ENCODE assay signal across 32 cellular contexts in genomic region chr4:99612704-99613103, GRCh38. TPM values are rescaled to one million over a fixed set of nuclear protein-coding genes. Genes with fewer than 3 reads are reported as not detected.
"Had no signal": no experiment of that assay in that cellular context is flagged by ENCODE, and none has a peak within 500 bp of the region (broad histone marks: within the 10 kb centered on the region; RNA-seq: fewer than 3 reads in every experiment).

No MANE protein-coding gene starts in this region.

- DNase-seq: naive thymus-derived CD8-positive, alpha-beta T cell; nephron progenitor cell; nucleus accumbens; posterior cingulate gyrus; retina; right lobe of liver; sigmoid colon; small intestine; stimulated activated CD4-positive, alpha-beta T cell treated with anti-CD3 and anti-CD28 coated beads, Interleukin-15, amount 100 ng/mL, for 24 hours; stimulated activated CD4-positive, alpha-beta T cell treated with anti-CD3 and anti-CD28 coated beads, Interleukin-2, amount 100 ng/mL, for 24 hours; stimulated activated CD4-positive, alpha-beta T cell treated with anti-CD3 and anti-CD28 coated beads, Interleukin-2, amount 100 ng/mL, for 48 hours; stimulated activated CD4-positive, alpha-beta T cell treated with anti-CD3 and anti-CD28 coated beads, Interleukin-4, amount 100 ng/mL, for 24 hours; stimulated activated naive B cell treated with anti-CD40 and anti-IgM and Interleukin-4, amounts not matched to agents 10 μg/mL and 1 μg/mL and 100 μg/mL, for 72 hours; stimulated activated naive CD4-positive, alpha-beta T cell treated with Interleukin-2 at 50 U/mL for 16 hours; stomach; thyroid gland; upper lobe of left lung had no signal

- H3K4me1 ChIP-seq: parathyroid adenoma, right lobe of liver, thyroid gland, tibial nerve, upper lobe of left lung, vagina had no signal

- H2AFZ ChIP-seq: parathyroid adenoma had no signal

- H3K36me3 Mint-ChIP-seq: naive thymus-derived CD8-positive, alpha-beta T cell; natural killer cell treated with Interleukin-12 subunit alpha and Interleukin-12 subunit beta and Interleukin-15 and Interleukin-18, amount 100 ng/mL, for 72 hours; stimulated activated effector memory CD8-positive, alpha-beta T cell treated with anti-CD3 and anti-CD28 coated beads, Interleukin-12 subunit alpha, Interleukin-12 subunit beta, amount 100 ng/mL, for 72 hours; stimulated activated naive B cell treated with anti-CD40 and anti-IgM and Interleukin-4, amounts not matched to agents 10 μg/mL and 1 μg/mL and 100 μg/mL, for 72 hours had no signal

- H3K4me1 Mint-ChIP-seq: naive thymus-derived CD8-positive, alpha-beta T cell; nephron progenitor cell; neural crest cell; stimulated activated effector memory CD8-positive, alpha-beta T cell treated with anti-CD3 and anti-CD28 coated beads, Interleukin-12 subunit alpha, Interleukin-12 subunit beta, amount 100 ng/mL, for 72 hours; stimulated activated naive B cell treated with anti-CD40 and anti-IgM and Interleukin-4, amounts not matched to agents 10 μg/mL and 1 μg/mL and 100 μg/mL, for 72 hours had no signal

- ATAC-seq: naive thymus-derived CD8-positive, alpha-beta T cell; natural killer cell treated with Interleukin-12 subunit alpha and Interleukin-12 subunit beta and Interleukin-15 and Interleukin-18, amount 100 ng/mL, for 72 hours; stimulated activated effector memory CD8-positive, alpha-beta T cell treated with anti-CD3 and anti-CD28 coated beads, Interleukin-12 subunit alpha, Interleukin-12 subunit beta, amount 100 ng/mL, for 72 hours; stimulated activated naive B cell treated with anti-CD40 and anti-IgM and Interleukin-4, amounts not matched to agents 10 μg/mL and 1 μg/mL and 100 μg/mL, for 72 hours had no signal

- H3K4me3 ChIP-seq: right atrium auricular region, right lobe of liver, sigmoid colon, stomach, thoracic aorta, thyroid gland, tibial nerve, upper lobe of left lung, vagina had no signal

- H3K9me3 Mint-ChIP-seq: naive thymus-derived CD8-positive, alpha-beta T cell; natural killer cell treated with Interleukin-12 subunit alpha and Interleukin-12 subunit beta and Interleukin-15 and Interleukin-18, amount 100 ng/mL, for 72 hours; nephron progenitor cell; neural crest cell; stimulated activated effector memory CD8-positive, alpha-beta T cell treated with anti-CD3 and anti-CD28 coated beads, Interleukin-12 subunit alpha, Interleukin-12 subunit beta, amount 100 ng/mL, for 72 hours; stimulated activated naive B cell treated with anti-CD40 and anti-IgM and Interleukin-4, amounts not matched to agents 10 μg/mL and 1 μg/mL and 100 μg/mL, for 72 hours; stimulated activated naive CD8-positive, alpha-beta T cell treated with anti-CD3 and anti-CD28 coated beads, Interleukin-15, Interleukin-2, amounts not matched to agents 100 ng/mL and 50 ng/mL, for 24 hours had no signal

- H3K27ac ChIP-seq: neutrophil, parathyroid adenoma, right lobe of liver, stomach, thoracic aorta, thyroid gland, tibial nerve, upper lobe of left lung, vagina had no signal

- H3K27ac Mint-ChIP-seq: naive thymus-derived CD8-positive, alpha-beta T cell; natural killer cell treated with Interleukin-12 subunit alpha and Interleukin-12 subunit beta and Interleukin-15 and Interleukin-18, amount 100 ng/mL, for 72 hours; nephron progenitor cell; progenitor cell of endocrine pancreas; stimulated activated effector memory CD8-positive, alpha-beta T cell treated with anti-CD3 and anti-CD28 coated beads, Interleukin-12 subunit alpha, Interleukin-12 subunit beta, amount 100 ng/mL, for 72 hours; stimulated activated naive B cell treated with anti-CD40 and anti-IgM and Interleukin-4, amounts not matched to agents 10 μg/mL and 1 μg/mL and 100 μg/mL, for 72 hours; stimulated activated naive CD8-positive, alpha-beta T cell treated with anti-CD3 and anti-CD28 coated beads, Interleukin-15, Interleukin-2, amounts not matched to agents 100 ng/mL and 50 ng/mL, for 24 hours had no signal

- H3K27me3 ChIP-seq: neutrophil, right atrium auricular region, right lobe of liver, sigmoid colon, stomach, thyroid gland, tibial nerve, upper lobe of left lung, vagina had no signal

- H3K4me3 Mint-ChIP-seq: naive thymus-derived CD8-positive, alpha-beta T cell; natural killer cell treated with Interleukin-12 subunit alpha and Interleukin-12 subunit beta and Interleukin-15 and Interleukin-18, amount 100 ng/mL, for 72 hours; nephron progenitor cell; neural crest cell; stimulated activated effector memory CD8-positive, alpha-beta T cell treated with anti-CD3 and anti-CD28 coated beads, Interleukin-12 subunit alpha, Interleukin-12 subunit beta, amount 100 ng/mL, for 72 hours; stimulated activated naive B cell treated with anti-CD40 and anti-IgM and Interleukin-4, amounts not matched to agents 10 μg/mL and 1 μg/mL and 100 μg/mL, for 72 hours; stimulated activated naive CD8-positive, alpha-beta T cell treated with anti-CD3 and anti-CD28 coated beads, Interleukin-15, Interleukin-2, amounts not matched to agents 100 ng/mL and 50 ng/mL, for 24 hours had no signal

- H3K79me2 ChIP-seq: parathyroid adenoma had no signal

- H3K36me3 ChIP-seq: neutrophil, right atrium auricular region, sigmoid colon, stomach, thoracic aorta, thyroid gland, tibial nerve, upper lobe of left lung, vagina had no signal

- H3K9me3 ChIP-seq: neutrophil, right atrium auricular region, right lobe of liver, sigmoid colon, stomach, thoracic aorta, thyroid gland, tibial nerve, upper lobe of left lung, vagina had no signal

- H3K27me3 Mint-ChIP-seq: progenitor cell of endocrine pancreas had no signal

- H3K9ac ChIP-seq: parathyroid adenoma had no signal

RNA-seq across cellular contexts. Expression of gene MTTP, which starts 38.1 kb away (rescaled TPM):
- total RNA-seq: omental fat pad, osteocyte, thoracic aorta, ureter, vagina had no signal
- polyA plus RNA-seq: naive thymus-derived CD8-positive, alpha-beta T cell had no signal

RNA-seq across cellular contexts. Expression of gene C4orf54, which starts 44.9 kb away (rescaled TPM):
- total RNA-seq: naive thymus-derived CD8-positive, alpha-beta T cell; natural killer cell treated with Interleukin-12 subunit alpha and Interleukin-12 subunit beta and Interleukin-15 and Interleukin-18, amount 100 ng/mL, for 72 hours; omental fat pad; osteocyte; progenitor cell of endocrine pancreas; pulmonary artery endothelial cell; tibial nerve; ureter; vagina had no signal
- polyA plus RNA-seq: naive thymus-derived CD8-positive, alpha-beta T cell had no signal
